In genomic region chr14:34538871-34539406, GRCh38 we compare ENCODE assay signal across 8 cellular contexts. TPM values are rescaled to one million over a fixed set of nuclear protein-coding genes. Genes with fewer than 3 reads are reported as not detected.
A peak's percentile ranks its signal among the peaks of the same experiment; 100 is the strongest.
DNase-seq lines count a peak whose midpoint lies in the region; ATAC-seq and TF ChIP-seq lines count a peak whose summit lies in the region.

No MANE protein-coding gene starts in this region.

- no peak for TF ChIP-seq CTCF in cardiac fibroblast (IDR thresholded peaks at IDR 0.05; ENCODE audit: low read depth, low read length)

- H3K4me1 Mint-ChIP-seq in CD8-positive, alpha-beta memory T cell: peaks cover 33 to 46% (median 40%) of the 10 kb centered on the region in 3 donors
- peaks cover 7 to 36% (median 18%) of the 10 kb centered on the region in 3 donors for H3K4me1 Mint-ChIP-seq in naive B cell

- H3K9me3 Mint-ChIP-seq in CD8-positive, alpha-beta memory T cell: no peaks in the 10 kb centered on the region
- H3K9me3 Mint-ChIP-seq in naive B cell: peaks cover 0 to 2% (median 0%) of the 10 kb centered on the region in 7 donors

- DNase-seq in CD8-positive, alpha-beta memory T cell: no peak
- DNase-seq in cardiac fibroblast (ENCODE audit: low read depth in 2 of 2) (no peak), naive B cell (no peak), NCI-H2196 (lab: John Stamatoyannopoulos, UW; ENCODE audit: unreplicated experiment) (no peak), SHP77 (lab: John Stamatoyannopoulos, UW) (no peak), HPDE6-E6E7 (ENCODE audit: extremely low spot score) (no peak)
- no peak for DNase-seq in stimulated activated CD8-positive, alpha-beta memory T cell treated with anti-CD3 and anti-CD28 coated beads, Interleukin-4, amount 100 ng/mL, for 48 hours

- peak overlapping the region; percentile 99 to 100 (median 99) for H3K27ac Mint-ChIP-seq in CD8-positive, alpha-beta memory T cell
- peak overlapping the region; percentile 98 to 99 (median 99) for H3K27ac Mint-ChIP-seq in naive B cell

- ATAC-seq in HG03280 (IDR thresholded peaks at IDR 0.05; ENCODE audit: unreplicated experiment) (peak; percentile 0), naive B cell (ENCODE audit: low read depth in 2 of 2) (peak in 1 of 2 donors; percentile 7)

- peaks cover 0 to 29% (median 1%) of the 10 kb centered on the region in 3 donors for H3K36me3 Mint-ChIP-seq in CD8-positive, alpha-beta memory T cell
- no peaks in the 10 kb centered on the region for H3K36me3 Mint-ChIP-seq in naive B cell

- H3K27me3 Mint-ChIP-seq in CD8-positive, alpha-beta memory T cell: no peaks in the 10 kb centered on the region
- H3K27me3 Mint-ChIP-seq in naive B cell: no peaks in the 10 kb centered on the region

- peak overlapping the region; percentile 96 to 100 (median 99) for H3K4me3 Mint-ChIP-seq in CD8-positive, alpha-beta memory T cell
- peak overlapping the region; percentile 97 to 100 (median 99) for H3K4me3 Mint-ChIP-seq in naive B cell

- peak overlapping the region; percentile 91 for H3K27ac ChIP-seq in CD8-positive, alpha-beta memory T cell (ENCODE audit: low read depth, low read length)

- H3K4me3 ChIP-seq in CD8-positive, alpha-beta memory T cell (ENCODE audit: low read length): peak overlapping the region; percentile 70
- peak overlapping the region; percentile 87 to 100 for H3K4me3 ChIP-seq in cardiac fibroblast (replicated peaks in 1 of 2; ENCODE audit: low read depth in 2 of 2, low read length in 2 of 2)

- H3K36me3 ChIP-seq in CD8-positive, alpha-beta memory T cell (ENCODE audit: insufficient read depth, low read length): peaks cover 8% of the 10 kb centered on the region

- no peaks in the 10 kb centered on the region for H3K27me3 ChIP-seq in CD8-positive, alpha-beta memory T cell (ENCODE audit: insufficient read depth, low read length, poor library complexity, severe bottlenecking)

- no peaks in the 10 kb centered on the region for H3K9me3 ChIP-seq in CD8-positive, alpha-beta memory T cell (ENCODE audit: low read length)

- CTCF ChIA-PET in CD8-positive, alpha-beta memory T cell (lab: Charles Lee): no interaction called here

- POLR2A ChIA-PET in CD8-positive, alpha-beta memory T cell (lab: Charles Lee): no interaction called here

- H3K4me1 ChIP-seq in CD8-positive, alpha-beta memory T cell (ENCODE audit: insufficient read depth, low read length): peaks cover 26% of the 10 kb centered on the region

RNA-seq across cellular contexts. Expression of gene EAPP, which starts 0.6 kb away (rescaled TPM):
- total RNA-seq in CD8-positive, alpha-beta memory T cell: 10 to 100 TPM; 36.4 to 38.6 TPM
- polyA plus RNA-seq in CD8-positive, alpha-beta memory T cell: 96.2 TPM
- 100 to 1,000 TPM; 133 to 193 (median 139) TPM for polyA plus RNA-seq in naive B cell (ENCODE audit: low read depth in 6 of 6)
